ENCODE assay signal across 2 cellular contexts in the genomic region with DNA sequence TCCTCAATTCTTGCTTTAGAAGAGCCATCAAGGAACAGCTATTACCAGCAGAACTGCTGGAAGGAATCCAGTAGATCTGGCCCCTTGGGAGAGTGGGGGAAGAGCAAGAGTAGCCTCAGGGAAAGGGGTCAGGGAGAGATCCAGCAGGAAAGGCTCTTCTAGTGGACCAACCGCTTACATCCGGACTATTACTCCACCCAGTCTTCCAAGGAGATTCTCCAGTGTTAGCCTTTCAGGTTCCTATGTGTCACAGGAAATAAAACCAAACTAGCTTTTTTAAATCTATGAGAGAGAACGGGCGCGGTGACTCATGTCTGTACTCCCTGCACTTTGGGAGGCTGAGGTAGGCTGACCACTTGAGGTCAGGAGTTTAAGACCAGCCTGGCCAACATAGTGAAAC.
TF ChIP-seq lines count a peak whose summit lies in the region.

No MANE protein-coding gene starts in this region.

TF ChIP-seq in HEK293, 187 proteins besides CTCF, POLR2A, EP300 and RAD21 (continued from another document and continues in another):
- TF ChIP-seq, protein P1, sequence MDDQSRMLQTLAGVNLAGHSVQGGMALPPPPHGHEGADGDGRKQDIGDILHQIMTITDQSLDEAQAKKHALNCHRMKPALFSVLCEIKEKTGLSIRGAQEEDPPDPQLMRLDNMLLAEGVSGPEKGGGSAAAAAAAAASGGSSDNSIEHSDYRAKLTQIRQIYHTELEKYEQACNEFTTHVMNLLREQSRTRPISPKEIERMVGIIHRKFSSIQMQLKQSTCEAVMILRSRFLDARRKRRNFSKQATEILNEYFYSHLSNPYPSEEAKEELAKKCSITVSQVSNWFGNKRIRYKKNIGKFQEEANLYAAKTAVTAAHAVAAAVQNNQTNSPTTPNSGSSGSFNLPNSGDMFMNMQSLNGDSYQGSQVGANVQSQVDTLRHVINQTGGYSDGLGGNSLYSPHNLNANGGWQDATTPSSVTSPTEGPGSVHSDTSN (CRISPR knock-in tag; IDR thresholded peaks at IDR 0.05): no peak
- TF ChIP-seq MEIS1 (CRISPR knock-in tag; IDR thresholded peaks at IDR 0.05; ENCODE audit: borderline replicate concordance) (no peak), ZNF658 (tag by site-specific recombination; IDR thresholded peaks at IDR 0.05) (no peak), ZNF596 (tag by site-specific recombination; IDR thresholded peaks at IDR 0.05) (no peak), ZNF146 (tag by site-specific recombination; IDR thresholded peaks at IDR 0.05) (no peak), PRDM1 (tag by site-specific recombination; IDR thresholded peaks at IDR 0.05) (peak; percentile 47; the same call in 1 of the 2 replicates), ZBTB20 (tag by site-specific recombination; IDR thresholded peaks at IDR 0.05) (no peak), ZNF701 (tag by site-specific recombination; IDR thresholded peaks at IDR 0.05) (no peak), ZSCAN23 (tag by site-specific recombination; IDR thresholded peaks at IDR 0.05) (no peak), KLF16 (tag by site-specific recombination; IDR thresholded peaks at IDR 0.05) (no peak), IKZF3 (tag by site-specific recombination; IDR thresholded peaks at IDR 0.05) (0 out of 2 replicates have a peak, but pooled peaks have one; percentile 13), SP7 (tag by site-specific recombination; IDR thresholded peaks at IDR 0.05) (no peak), ZNF221 (tag by site-specific recombination; IDR thresholded peaks at IDR 0.05; ENCODE audit: borderline replicate concordance) (no peak)
- TF ChIP-seq, protein P2, sequence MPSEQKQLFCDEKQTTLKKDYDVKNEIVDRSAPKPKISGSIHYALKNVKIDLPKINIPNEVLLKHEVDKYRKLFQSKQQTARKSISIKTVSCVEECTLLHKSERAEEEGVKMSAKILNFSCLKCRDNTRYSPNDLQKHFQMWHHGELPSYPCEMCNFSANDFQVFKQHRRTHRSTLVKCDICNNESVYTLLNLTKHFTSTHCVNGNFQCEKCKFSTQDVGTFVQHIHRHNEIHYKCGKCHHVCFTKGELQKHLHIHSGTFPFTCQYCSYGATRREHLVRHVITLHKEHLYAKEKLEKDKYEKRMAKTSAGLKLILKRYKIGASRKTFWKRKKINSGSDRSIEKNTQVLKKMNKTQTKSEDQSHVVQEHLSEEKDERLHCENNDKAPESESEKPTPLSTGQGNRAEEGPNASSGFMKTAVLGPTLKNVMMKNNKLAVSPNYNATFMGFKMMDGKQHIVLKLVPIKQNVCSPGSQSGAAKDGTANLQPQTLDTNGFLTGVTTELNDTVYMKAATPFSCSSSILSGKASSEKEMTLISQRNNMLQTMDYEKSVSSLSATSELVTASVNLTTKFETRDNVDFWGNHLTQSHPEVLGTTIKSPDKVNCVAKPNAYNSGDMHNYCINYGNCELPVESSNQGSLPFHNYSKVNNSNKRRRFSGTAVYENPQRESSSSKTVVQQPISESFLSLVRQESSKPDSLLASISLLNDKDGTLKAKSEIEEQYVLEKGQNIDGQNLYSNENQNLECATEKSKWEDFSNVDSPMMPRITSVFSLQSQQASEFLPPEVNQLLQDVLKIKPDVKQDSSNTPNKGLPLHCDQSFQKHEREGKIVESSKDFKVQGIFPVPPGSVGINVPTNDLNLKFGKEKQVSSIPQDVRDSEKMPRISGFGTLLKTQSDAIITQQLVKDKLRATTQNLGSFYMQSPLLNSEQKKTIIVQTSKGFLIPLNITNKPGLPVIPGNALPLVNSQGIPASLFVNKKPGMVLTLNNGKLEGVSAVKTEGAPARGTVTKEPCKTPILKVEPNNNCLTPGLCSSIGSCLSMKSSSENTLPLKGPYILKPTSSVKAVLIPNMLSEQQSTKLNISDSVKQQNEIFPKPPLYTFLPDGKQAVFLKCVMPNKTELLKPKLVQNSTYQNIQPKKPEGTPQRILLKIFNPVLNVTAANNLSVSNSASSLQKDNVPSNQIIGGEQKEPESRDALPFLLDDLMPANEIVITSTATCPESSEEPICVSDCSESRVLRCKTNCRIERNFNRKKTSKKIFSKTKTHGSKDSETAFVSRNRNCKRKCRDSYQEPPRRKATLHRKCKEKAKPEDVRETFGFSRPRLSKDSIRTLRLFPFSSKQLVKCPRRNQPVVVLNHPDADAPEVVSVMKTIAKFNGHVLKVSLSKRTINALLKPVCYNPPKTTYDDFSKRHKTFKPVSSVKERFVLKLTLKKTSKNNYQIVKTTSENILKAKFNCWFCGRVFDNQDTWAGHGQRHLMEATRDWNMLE (tag by site-specific recombination; conservative IDR thresholded peaks at IDR 0.05; ENCODE audit: low read depth): no peak
- TF ChIP-seq, protein P3, sequence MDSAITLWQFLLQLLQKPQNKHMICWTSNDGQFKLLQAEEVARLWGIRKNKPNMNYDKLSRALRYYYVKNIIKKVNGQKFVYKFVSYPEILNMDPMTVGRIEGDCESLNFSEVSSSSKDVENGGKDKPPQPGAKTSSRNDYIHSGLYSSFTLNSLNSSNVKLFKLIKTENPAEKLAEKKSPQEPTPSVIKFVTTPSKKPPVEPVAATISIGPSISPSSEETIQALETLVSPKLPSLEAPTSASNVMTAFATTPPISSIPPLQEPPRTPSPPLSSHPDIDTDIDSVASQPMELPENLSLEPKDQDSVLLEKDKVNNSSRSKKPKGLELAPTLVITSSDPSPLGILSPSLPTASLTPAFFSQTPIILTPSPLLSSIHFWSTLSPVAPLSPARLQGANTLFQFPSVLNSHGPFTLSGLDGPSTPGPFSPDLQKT (IDR thresholded peaks at IDR 0.05; ENCODE audit: borderline replicate concordance, low read depth, low read length): no peak
- TF ChIP-seq, protein P4, sequence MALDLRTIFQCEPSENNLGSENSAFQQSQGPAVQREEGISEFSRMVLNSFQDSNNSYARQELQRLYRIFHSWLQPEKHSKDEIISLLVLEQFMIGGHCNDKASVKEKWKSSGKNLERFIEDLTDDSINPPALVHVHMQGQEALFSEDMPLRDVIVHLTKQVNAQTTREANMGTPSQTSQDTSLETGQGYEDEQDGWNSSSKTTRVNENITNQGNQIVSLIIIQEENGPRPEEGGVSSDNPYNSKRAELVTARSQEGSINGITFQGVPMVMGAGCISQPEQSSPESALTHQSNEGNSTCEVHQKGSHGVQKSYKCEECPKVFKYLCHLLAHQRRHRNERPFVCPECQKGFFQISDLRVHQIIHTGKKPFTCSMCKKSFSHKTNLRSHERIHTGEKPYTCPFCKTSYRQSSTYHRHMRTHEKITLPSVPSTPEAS (tag by site-specific recombination; IDR thresholded peaks at IDR 0.05): no peak
- TF ChIP-seq, protein P5, sequence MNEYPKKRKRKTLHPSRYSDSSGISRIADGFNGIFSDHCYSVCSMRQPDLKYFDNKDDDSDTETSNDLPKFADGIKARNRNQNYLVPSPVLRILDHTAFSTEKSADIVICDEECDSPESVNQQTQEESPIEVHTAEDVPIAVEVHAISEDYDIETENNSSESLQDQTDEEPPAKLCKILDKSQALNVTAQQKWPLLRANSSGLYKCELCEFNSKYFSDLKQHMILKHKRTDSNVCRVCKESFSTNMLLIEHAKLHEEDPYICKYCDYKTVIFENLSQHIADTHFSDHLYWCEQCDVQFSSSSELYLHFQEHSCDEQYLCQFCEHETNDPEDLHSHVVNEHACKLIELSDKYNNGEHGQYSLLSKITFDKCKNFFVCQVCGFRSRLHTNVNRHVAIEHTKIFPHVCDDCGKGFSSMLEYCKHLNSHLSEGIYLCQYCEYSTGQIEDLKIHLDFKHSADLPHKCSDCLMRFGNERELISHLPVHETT (tag by site-specific recombination; IDR thresholded peaks at IDR 0.05): no peak

TF ChIP-seq in SK-N-SH, 30 proteins besides CTCF, POLR2A, EP300 and RAD21 (continued from another document):
- TF ChIP-seq, protein P6, sequence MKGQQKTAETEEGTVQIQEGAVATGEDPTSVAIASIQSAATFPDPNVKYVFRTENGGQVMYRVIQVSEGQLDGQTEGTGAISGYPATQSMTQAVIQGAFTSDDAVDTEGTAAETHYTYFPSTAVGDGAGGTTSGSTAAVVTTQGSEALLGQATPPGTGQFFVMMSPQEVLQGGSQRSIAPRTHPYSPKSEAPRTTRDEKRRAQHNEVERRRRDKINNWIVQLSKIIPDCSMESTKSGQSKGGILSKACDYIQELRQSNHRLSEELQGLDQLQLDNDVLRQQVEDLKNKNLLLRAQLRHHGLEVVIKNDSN (IDR thresholded peaks at IDR 0.05; ENCODE audit: borderline replicate concordance, low read depth): no peak
- TF ChIP-seq FOXJ3 (CRISPR knock-in tag; IDR thresholded peaks at IDR 0.05) (no peak), SIN3A (IDR thresholded peaks at IDR 0.05; ENCODE audit: borderline replicate concordance, low read depth, low read length) (no peak), NRF1 (IDR thresholded peaks at IDR 0.05; ENCODE audit: low read depth, low read length) (no peak), NFIC (IDR thresholded peaks at IDR 0.05; ENCODE audit: borderline replicate concordance) (no peak), JUND (IDR thresholded peaks at IDR 0.05) (peak; percentile 14; the same call in 1 of the 2 replicates), GATA2 (CRISPR knock-in tag; IDR thresholded peaks at IDR 0.05) (no peak)
- TF ChIP-seq, protein P7, sequence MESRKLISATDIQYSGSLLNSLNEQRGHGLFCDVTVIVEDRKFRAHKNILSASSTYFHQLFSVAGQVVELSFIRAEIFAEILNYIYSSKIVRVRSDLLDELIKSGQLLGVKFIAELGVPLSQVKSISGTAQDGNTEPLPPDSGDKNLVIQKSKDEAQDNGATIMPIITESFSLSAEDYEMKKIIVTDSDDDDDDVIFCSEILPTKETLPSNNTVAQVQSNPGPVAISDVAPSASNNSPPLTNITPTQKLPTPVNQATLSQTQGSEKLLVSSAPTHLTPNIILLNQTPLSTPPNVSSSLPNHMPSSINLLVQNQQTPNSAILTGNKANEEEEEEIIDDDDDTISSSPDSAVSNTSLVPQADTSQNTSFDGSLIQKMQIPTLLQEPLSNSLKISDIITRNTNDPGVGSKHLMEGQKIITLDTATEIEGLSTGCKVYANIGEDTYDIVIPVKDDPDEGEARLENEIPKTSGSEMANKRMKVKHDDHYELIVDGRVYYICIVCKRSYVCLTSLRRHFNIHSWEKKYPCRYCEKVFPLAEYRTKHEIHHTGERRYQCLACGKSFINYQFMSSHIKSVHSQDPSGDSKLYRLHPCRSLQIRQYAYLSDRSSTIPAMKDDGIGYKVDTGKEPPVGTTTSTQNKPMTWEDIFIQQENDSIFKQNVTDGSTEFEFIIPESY (IDR thresholded peaks at IDR 0.05; ENCODE audit: borderline replicate concordance, low read depth): no peak
